Comparison of ENCODE assay signal across 8 cellular contexts in genomic region chr11:30960387-30960992, GRCh38.
DNase-seq lines count a peak whose midpoint lies in the region; ATAC-seq and TF ChIP-seq lines count a peak whose summit lies in the region.

No MANE protein-coding gene starts in this region.

- H3K27ac ChIP-seq in PC-3 (ENCODE audit: low read length): no peak overlapping the region

- H3K36me3 Mint-ChIP-seq in activated naive CD8-positive, alpha-beta T cell treated with anti-CD3 and anti-CD28 coated beads, Interleukin-2, amount 50 U/mL, for 24 hours (ENCODE audit: low read depth): no peaks in the 10 kb centered on the region

- no peaks in the 10 kb centered on the region for H3F3A ChIP-seq in PC-3 (ENCODE audit: low read length, unreplicated experiment)

- no peaks in the 10 kb centered on the region for H3K9me3 Mint-ChIP-seq in activated naive CD8-positive, alpha-beta T cell treated with anti-CD3 and anti-CD28 coated beads, Interleukin-2, amount 50 U/mL, for 24 hours

- H3K27ac Mint-ChIP-seq in activated naive CD8-positive, alpha-beta T cell treated with anti-CD3 and anti-CD28 coated beads, Interleukin-2, amount 50 U/mL, for 24 hours: no peak overlapping the region

- DNase-seq in CD1c-positive myeloid dendritic cell (ENCODE audit: extremely low spot score) (peak; percentile 11), HT1080 (ENCODE audit: low read depth) (peak; percentile 32), PC-3 (peak; percentile 42), globus pallidus (ENCODE audit: low spot score) (peak; percentile 11), left colon (no peak)
- DNase-seq in activated naive CD8-positive, alpha-beta T cell treated with anti-CD3 and anti-CD28 coated beads, Interleukin-2, amount 50 U/mL, for 24 hours: no peak

- H3K27me3 ChIP-seq in PC-3 (ENCODE audit: low read length): no peaks in the 10 kb centered on the region

- H3K4me2 ChIP-seq in PC-3 (ENCODE audit: low read length): no peak overlapping the region

- ATAC-seq in PC-3 (no peak), GM18498 (IDR thresholded peaks at IDR 0.05; ENCODE audit: unreplicated experiment) (no peak), HG03460 (IDR thresholded peaks at IDR 0.05; ENCODE audit: unreplicated experiment) (no peak), left colon (no peak)
- ATAC-seq in activated naive CD8-positive, alpha-beta T cell treated with anti-CD3 and anti-CD28 coated beads, Interleukin-2, amount 50 U/mL, for 24 hours: no peak

- no peaks in the 10 kb centered on the region for H3K4me1 ChIP-seq in PC-3 (ENCODE audit: insufficient read depth, low read length)

- H4K20me1 ChIP-seq in PC-3 (ENCODE audit: low read length): no peaks in the 10 kb centered on the region

- no peak overlapping the region for H3K9ac ChIP-seq in PC-3 (ENCODE audit: low read length)

- no peaks in the 10 kb centered on the region for H3K9me2 ChIP-seq in PC-3 (replicated peaks; ENCODE audit: low read length)

- POLR2A ChIA-PET in PC-3 (lab: Charles Lee; ENCODE audit: unreplicated experiment): no interaction called here

- no peaks in the 10 kb centered on the region for H3K36me3 ChIP-seq in PC-3 (ENCODE audit: low read depth, low read length)

- no peaks in the 10 kb centered on the region for H3K9me3 ChIP-seq in PC-3 (ENCODE audit: low read length)

- H3K79me2 ChIP-seq in PC-3 (ENCODE audit: low read length): no peaks in the 10 kb centered on the region

- no peaks in the 10 kb centered on the region for H3K27me3 Mint-ChIP-seq in activated naive CD8-positive, alpha-beta T cell treated with anti-CD3 and anti-CD28 coated beads, Interleukin-2, amount 50 U/mL, for 24 hours

- CTCF ChIA-PET in PC-3 (lab: Charles Lee): interaction anchor here (0.6 to 1.1 kb wide), 2 partner anchors 85 to 203 kb away, joined by 5 to 6 read pairs; no protein-coding TSS in a partner anchor

- intact Hi-C loops in PC-3 (cut with micrococcal nuclease): no loop called here
- intact Hi-C loops in left colon (cut with DNase I, micrococcal nuclease): no loop called here

- no peak overlapping the region for H2AFZ ChIP-seq in PC-3 (ENCODE audit: low read length)

- no peaks in the 10 kb centered on the region for H3K4me1 Mint-ChIP-seq in activated naive CD8-positive, alpha-beta T cell treated with anti-CD3 and anti-CD28 coated beads, Interleukin-2, amount 50 U/mL, for 24 hours

- no TSS peak for BruUV-seq in PC-3 (replicated peaks; lab: Mats Ljungman, UMichigan)

- peak; percentile 68 for TF ChIP-seq CTCF in PC-3 (conservative IDR thresholded peaks at IDR 0.05; ENCODE audit: low read depth, low read length)

- no peak overlapping the region for H3K4me3 ChIP-seq in PC-3 (ENCODE audit: low read length)

- no peak overlapping the region for H3K4me3 Mint-ChIP-seq in activated naive CD8-positive, alpha-beta T cell treated with anti-CD3 and anti-CD28 coated beads, Interleukin-2, amount 50 U/mL, for 24 hours

Comparison
In these comparisons a context has a peak if more than half of its experiments do, and no peak if none do; other contexts are left out.
1. DNase-seq: peak in CD1c-positive myeloid dendritic cell (single experiment), HT1080 (single experiment), PC-3 (single experiment) and globus pallidus (single experiment); none in activated naive CD8-positive, alpha-beta T cell treated with anti-CD3 and anti-CD28 coated beads, Interleukin-2, amount 50 U/mL, for 24 hours (single experiment) and left colon (0 of 2).